Comparison of ENCODE assay signal across 24 cellular contexts in genomic region chrX:11648705-11649519, GRCh38. TPM values are rescaled to one million over a fixed set of nuclear protein-coding genes. Genes with fewer than 3 reads are reported as not detected.
DNase-seq lines count a peak whose midpoint lies in the region; ATAC-seq and TF ChIP-seq lines count a peak whose summit lies in the region.
"Had no signal": no experiment of that assay in that cellular context is flagged by ENCODE, and none has a peak within 500 bp of the region (broad histone marks: within the 10 kb centered on the region; RNA-seq: fewer than 3 reads in every experiment).

No MANE protein-coding gene starts in this region.

- H3K9ac ChIP-seq in mammary epithelial cell (ENCODE audit: insufficient read depth, low read length) (no peak overlapping the region), skeletal muscle tissue (ENCODE audit: low read depth in 1 of 3, low read length in 3 of 3) (no peak overlapping the region)

- TF ChIP-seq CTCF in mammary epithelial cell (conservative IDR thresholded peaks at IDR 0.05 in 1 of 2, IDR thresholded peaks at IDR 0.05 in 1 of 2; ENCODE audit: extremely low read depth in 1 of 2, insufficient read depth in 1 of 2, low read depth in 1 of 2, low read length in 2 of 2) (no peak), MCF 10A (IDR thresholded peaks at IDR 0.05; ENCODE audit: unreplicated experiment) (no peak), RWPE2 (IDR thresholded peaks at IDR 0.05; ENCODE audit: poor library complexity, severe bottlenecking) (no peak), foreskin keratinocyte (conservative IDR thresholded peaks at IDR 0.05) (no peak), coronary artery (IDR thresholded peaks at IDR 0.05) (no peak), GM23338 (conservative IDR thresholded peaks at IDR 0.05; ENCODE audit: low read depth in 2 of 2) (no peak)

- H3K4me2 ChIP-seq in mammary epithelial cell (ENCODE audit: insufficient read depth, low read depth, low read length) (no peak overlapping the region), GM23338 (no peak overlapping the region)

- no peaks in the 10 kb centered on the region for H3K36me3 ChIP-seq in mammary epithelial cell (ENCODE audit: insufficient read depth, low read length)
- H3K36me3 ChIP-seq in RWPE2 (ENCODE audit: low read depth), result no peaks in the 10 kb centered on the region
- H3K36me3 ChIP-seq in skeletal muscle tissue (ENCODE audit: control insufficient read depth in 3 of 3, insufficient read depth in 3 of 3, low read length in 3 of 3), result no peaks in the 10 kb centered on the region
- no peaks in the 10 kb centered on the region for H3K36me3 ChIP-seq in GM23338 (ENCODE audit: insufficient read depth)

- H3K27ac ChIP-seq in mammary epithelial cell (ENCODE audit: insufficient read depth, low read depth, low read length), result no peak overlapping the region
- H3K27ac ChIP-seq in RWPE2 (ENCODE audit: poor library complexity, severe bottlenecking), result no peak overlapping the region
- no peak overlapping the region for H3K27ac ChIP-seq in foreskin keratinocyte
- H3K27ac ChIP-seq in skeletal muscle tissue (ENCODE audit: low read depth, low read length), result peak overlapping the region; percentile 49
- H3K27ac ChIP-seq in coronary artery, result no peak overlapping the region
- no peak overlapping the region for H3K27ac ChIP-seq in GM23338 (ENCODE audit: low read depth)

- H3K4me1 Mint-ChIP-seq in MCF 10A (ENCODE audit: insufficient read depth, unreplicated experiment) (peaks cover 6% of the 10 kb centered on the region), GM23338 (peaks cover 2% of the 10 kb centered on the region; the same call in 1 of the 3 replicates)
- H3K4me1 Mint-ChIP-seq: CD14-positive monocyte, IgD-negative memory B cell had no signal

- H3K27ac Mint-ChIP-seq in MCF 10A (ENCODE audit: low read depth, unreplicated experiment) (no peak overlapping the region), GM23338 (no peak overlapping the region)
- H3K27ac Mint-ChIP-seq: CD14-positive monocyte, HFFc6 had no signal

- H3F3A ChIP-seq in GM23338 (replicated peaks; ENCODE audit: low read depth), result no peaks in the 10 kb centered on the region

- no peaks in the 10 kb centered on the region for H3K9me2 ChIP-seq in GM23338 (ENCODE audit: insufficient read depth)

- no peaks in the 10 kb centered on the region for H3K27me3 ChIP-seq in mammary epithelial cell (ENCODE audit: insufficient read depth, low read length)
- no peaks in the 10 kb centered on the region for H3K27me3 ChIP-seq in RWPE2 (ENCODE audit: insufficient read depth, poor library complexity, severe bottlenecking)
- no peaks in the 10 kb centered on the region for H3K27me3 ChIP-seq in foreskin keratinocyte
- H3K27me3 ChIP-seq in skeletal muscle tissue (ENCODE audit: control insufficient read depth in 3 of 3, insufficient read depth in 3 of 3, low read length in 3 of 3), result no peaks in the 10 kb centered on the region
- H3K27me3 ChIP-seq in GM23338 (ENCODE audit: insufficient read depth), result no peaks in the 10 kb centered on the region

- H3K27me3 Mint-ChIP-seq in MCF 10A (ENCODE audit: insufficient read depth, unreplicated experiment) (peaks cover 34% of the 10 kb centered on the region), GM23338 (ENCODE audit: insufficient read depth, low read depth, poor library complexity) (no peaks in the 10 kb centered on the region)
- H3K27me3 Mint-ChIP-seq: IgD-negative memory B cell had no signal

- H3K9me3 Mint-ChIP-seq in MCF 10A (ENCODE audit: unreplicated experiment) (no peaks in the 10 kb centered on the region), GM23338 (no peaks in the 10 kb centered on the region)
- H3K9me3 Mint-ChIP-seq: HFFc6 had no signal

- H4K20me1 ChIP-seq in mammary epithelial cell (ENCODE audit: insufficient read depth, low read length) (no peaks in the 10 kb centered on the region), GM23338 (replicated peaks; ENCODE audit: insufficient read depth) (no peaks in the 10 kb centered on the region)

- ATAC-seq in RWPE2 (ENCODE audit: low read depth) (peak; percentile 44; the same call in 1 of the 3 replicates), foreskin keratinocyte (peak; percentile 78), GM23338 (no peak)
- ATAC-seq: SK-N-SH treated with all-trans-retinoic acid at 6 μM for 48 hours had no signal

- H3K9me3 ChIP-seq in mammary epithelial cell (replicated peaks; ENCODE audit: insufficient read depth, low read length) (no peaks in the 10 kb centered on the region), RWPE2 (ENCODE audit: severe bottlenecking) (no peaks in the 10 kb centered on the region), skeletal muscle tissue (ENCODE audit: control insufficient read depth in 3 of 3, low read length in 3 of 3) (no peaks in the 10 kb centered on the region)

- BruUV-seq in mammary epithelial cell (replicated peaks; lab: Mats Ljungman, UMichigan) (no TSS peak), MCF 10A (replicated peaks; lab: Mats Ljungman, UMichigan) (no TSS peak)

- H3K36me3 Mint-ChIP-seq in MCF 10A (ENCODE audit: insufficient read depth, unreplicated experiment), result no peaks in the 10 kb centered on the region
- H3K36me3 Mint-ChIP-seq in GM23338 (ENCODE audit: low read depth), result no peaks in the 10 kb centered on the region
- H3K36me3 Mint-ChIP-seq: CD14-positive monocyte, IgD-negative memory B cell had no signal

- DNase-seq in mammary epithelial cell (peak; percentile 10), MCF 10A (ENCODE audit: unreplicated experiment) (no peak), RWPE2 (ENCODE audit: low spot score) (no peak), foreskin keratinocyte (peak; percentile 30 to 59), coronary artery (ENCODE audit: low spot score) (no peak), NCI-H446 (lab: John Stamatoyannopoulos, UW) (no peak), GM23338 (ENCODE audit: low spot score) (no peak)
- DNase-seq: 8988T, DMS 273 treated with DMSO at 0.1 percent for 48 hours, DND-41, GDM1, H7, HFFc6, Karpas-422, NCI-H1092 treated with DMSO at 0.1 percent for 48 hours, NCI-H146, NCI-H2029 treated with DMSO at 0.1 percent for 48 hours, NCI-H2171, NCI-H446 treated with DMSO at 0.1 percent for 48 hours, SHP77 treated with DMSO at 0.1 percent for 48 hours had no signal

- no peak overlapping the region for H3K4me3 ChIP-seq in mammary epithelial cell (replicated peaks in 1 of 3; ENCODE audit: insufficient read depth in 1 of 3, low read depth in 2 of 3, low read length in 3 of 3)
- no peak overlapping the region for H3K4me3 ChIP-seq in RWPE2 (ENCODE audit: severe bottlenecking)
- no peak overlapping the region for H3K4me3 ChIP-seq in skeletal muscle tissue (ENCODE audit: low read length in 3 of 3)
- no peak overlapping the region for H3K4me3 ChIP-seq in coronary artery
- H3K4me3 ChIP-seq in GM23338, result no peak overlapping the region

- in situ Hi-C loops in mammary epithelial cell (cut with MboI; ENCODE audit: low sequenced_read_pairs in 2 of 2), result no loop called here

- CTCF ChIA-PET in mammary epithelial cell (lab: Charles Lee; ENCODE audit: low non-redundant PET), result interaction anchor here (0.6 kb wide), 1 partner anchor 108 kb away, joined by 9 read pairs; no protein-coding TSS in a partner anchor
- CTCF ChIA-PET in MCF 10A (lab: Yijun Ruan, JAX), result interaction anchor here (0.6 to 0.7 kb wide), 2 partner anchors 75 to 1008 kb away, joined by 3 read pairs; no protein-coding TSS in a partner anchor

- dilution Hi-C loops in mammary epithelial cell (cut with HindIII; ENCODE audit: low sequenced_read_pairs), result no loop called here

- H3K79me2 ChIP-seq in mammary epithelial cell (ENCODE audit: insufficient read depth, low read length) (no peaks in the 10 kb centered on the region), GM23338 (replicated peaks; ENCODE audit: insufficient read depth) (no peaks in the 10 kb centered on the region)

- intact Hi-C loops in mammary epithelial cell (cut with micrococcal nuclease), result no loop called here
- intact Hi-C loops in MCF 10A (cut with micrococcal nuclease), result no loop called here

- POLR2A ChIA-PET in MCF 10A (lab: Yijun Ruan, JAX), result interaction anchor here (0.6 to 0.7 kb wide), 3 partner anchors 9 to 139 kb away, joined by 3 to 5 read pairs (median 3); no protein-coding TSS in a partner anchor

- 44% methylated on average over 4 of the region's 5 CpGs for WGBS in mammary epithelial cell (ENCODE audit: low coverage, missing lambda C conversion rate)

- H2AFZ ChIP-seq in mammary epithelial cell (ENCODE audit: low read depth, low read length) (no peak overlapping the region), GM23338 (no peak overlapping the region)

- H3K4me3 Mint-ChIP-seq in MCF 10A (ENCODE audit: unreplicated experiment), result no peak overlapping the region
- H3K4me3 Mint-ChIP-seq in GM23338, result no peak overlapping the region
- H3K4me3 Mint-ChIP-seq: CD14-positive monocyte, HFFc6, IgD-negative memory B cell had no signal

- H3K4me1 ChIP-seq in mammary epithelial cell (ENCODE audit: insufficient read depth, low read length) (no peaks in the 10 kb centered on the region), RWPE2 (ENCODE audit: insufficient read depth, poor library complexity, severe bottlenecking) (no peaks in the 10 kb centered on the region), foreskin keratinocyte (no peaks in the 10 kb centered on the region), skeletal muscle tissue (ENCODE audit: control insufficient read depth in 3 of 3, insufficient read depth in 3 of 3, low read length in 3 of 3) (peaks cover 0 to 7% (median 2%) of the 10 kb centered on the region in 3 donors), GM23338 (ENCODE audit: insufficient read depth) (no peaks in the 10 kb centered on the region)

TF ChIP-seq in GM23338, 12 proteins besides CTCF, POLR2A, EP300 and RAD21 (continues in another document):
- no peak for TF ChIP-seq JUNB (IDR thresholded peaks at IDR 0.05; ENCODE audit: unreplicated experiment)
- TF ChIP-seq EZH2phosphoT487 (IDR thresholded peaks at IDR 0.05; ENCODE audit: unreplicated experiment), result no peak
- TF ChIP-seq STAT1 (IDR thresholded peaks at IDR 0.05; ENCODE audit: unreplicated experiment), result no peak
- TF ChIP-seq EZH2 (IDR thresholded peaks at IDR 0.05; ENCODE audit: low read depth, unreplicated experiment), result no peak
- no peak for TF ChIP-seq ZNF331 (CRISPR knock-in tag; IDR thresholded peaks at IDR 0.05; ENCODE audit: low read depth)

RNA-seq across cellular contexts. Expression of gene ARHGAP6, which starts 16.8 kb away (rescaled TPM):
- total RNA-seq in mammary epithelial cell (not detected), MCF 10A (2022) (not detected in 2 replicates), foreskin keratinocyte (0.11 TPM in 1 of 2 replicates, not detected in the other), skeletal muscle tissue (8.4 TPM)
- polyA plus RNA-seq in mammary epithelial cell (not detected), foreskin keratinocyte (0.02 TPM in 1 of 2 replicates, not detected in the other), GM23338 (2016; fragmentation: Nextera tagmentation; extraction: Ambion mirVana) (0.26 and 0.50 TPM in 2 replicates)
- polyA minus RNA-seq in mammary epithelial cell, result not detected
- 0.59 and 0.78 TPM in 2 replicates for total RNA-seq in GM23338 (2014; rRNA removed; shearing (Covaris generic))

Comparison
In these comparisons a context has a peak if more than half of its experiments do, and no peak if none do; other contexts are left out.
1. DNase-seq: peak in mammary epithelial cell (single experiment) and foreskin keratinocyte (2 of 2); none in MCF 10A (single experiment), RWPE2 (single experiment), coronary artery (single experiment), NCI-H446 (0 of 2) and GM23338 (single experiment).